Comparison of ENCODE assay signal across 25 cellular contexts in the genomic region with DNA sequence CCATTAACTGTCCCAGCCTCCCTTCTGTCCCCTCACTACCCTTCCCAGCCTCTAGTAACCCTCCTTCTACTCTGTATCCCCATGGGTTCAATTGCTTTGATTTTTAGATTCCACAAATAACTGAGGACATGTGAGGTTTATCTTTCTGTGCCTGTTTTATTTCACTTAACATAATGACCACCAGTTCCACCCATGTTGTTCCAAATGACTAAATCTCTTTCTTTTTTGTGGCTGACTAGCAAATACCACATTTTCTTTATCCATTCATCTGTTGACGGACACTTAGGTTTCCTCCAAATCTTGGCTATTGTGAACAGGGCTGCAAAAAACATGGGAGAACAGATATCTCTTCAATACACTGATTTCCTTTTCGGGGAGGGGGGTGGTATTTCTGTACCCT.
DNase-seq lines count a peak whose midpoint lies in the region; FAIRE-seq and TF ChIP-seq lines count a peak whose summit lies in the region.
"Had no signal": no experiment of that assay in that cellular context is flagged by ENCODE, and none has a peak within 500 bp of the region (broad histone marks: within the 10 kb centered on the region; RNA-seq: fewer than 3 reads in every experiment).

No MANE protein-coding gene starts in this region.

- H2BK15ac ChIP-seq in mesendoderm (replicated peaks; ENCODE audit: low read depth), result no peak overlapping the region

- H3K27me3 ChIP-seq in astrocyte (ENCODE audit: insufficient read depth, low read length), result no peaks in the 10 kb centered on the region
- no peaks in the 10 kb centered on the region for H3K27me3 ChIP-seq in breast epithelium
- no peaks in the 10 kb centered on the region for H3K27me3 ChIP-seq in mesendoderm (ENCODE audit: insufficient read depth, low read length, poor library complexity)
- H3K27me3 ChIP-seq: BE2C; BLaER1 treated with 17β-estradiol and CSF1 and Interleukin-3, amounts not matched to agents 10 nM and 100 nM had no signal

- H3K23ac ChIP-seq in mesendoderm (ENCODE audit: low read length), result no peak overlapping the region

- H3K27ac ChIP-seq in astrocyte (ENCODE audit: low read depth, low read length), result no peak overlapping the region
- H3K27ac ChIP-seq in breast epithelium, result no peak overlapping the region
- no peak overlapping the region for H3K27ac ChIP-seq in mesendoderm (ENCODE audit: low read depth, low read length)
- H3K27ac ChIP-seq: BLaER1 treated with 17β-estradiol and CSF1 and Interleukin-3, amounts not matched to agents 10 nM and 100 nM; C4-2B had no signal

- H3K36me3 ChIP-seq in astrocyte (ENCODE audit: insufficient read depth, low read length) (no peaks in the 10 kb centered on the region), breast epithelium (no peaks in the 10 kb centered on the region), mesendoderm (ENCODE audit: control insufficient read depth, insufficient read depth, low read length) (no peaks in the 10 kb centered on the region)
- H3K36me3 ChIP-seq: BE2C; BLaER1 treated with 17β-estradiol and CSF1 and Interleukin-3, amounts not matched to agents 10 nM and 100 nM had no signal

- no peak overlapping the region for H2AK5ac ChIP-seq in mesendoderm (ENCODE audit: low read length)

- H3K36me3 Mint-ChIP-seq in astrocyte (ENCODE audit: low read depth, unreplicated experiment), result no peaks in the 10 kb centered on the region
- H3K36me3 Mint-ChIP-seq: CD8-positive, alpha-beta T cell had no signal

- no peak overlapping the region for H3K56ac ChIP-seq in mesendoderm (ENCODE audit: low read length)

- H3K4me2 ChIP-seq in astrocyte (ENCODE audit: low read length) (no peak overlapping the region), mesendoderm (ENCODE audit: low read length) (no peak overlapping the region)

- peaks cover 3% of the 10 kb centered on the region for H4K20me1 ChIP-seq in astrocyte (ENCODE audit: insufficient read depth, low read length)
- H4K20me1 ChIP-seq: BLaER1 treated with 17β-estradiol and CSF1 and Interleukin-3, amounts not matched to agents 10 nM and 100 nM had no signal

- H4K8ac ChIP-seq in mesendoderm (ENCODE audit: low read depth, low read length), result no peak overlapping the region

- DNase-seq in astrocyte (ENCODE audit: low read depth) (peak; percentile 20), astrocyte of the hippocampus (ENCODE audit: low read depth, low spot score) (peak; percentile 56), foreskin melanocyte (peak; percentile 50), renal cortical epithelial cell (ENCODE audit: low read depth) (peak; percentile 72), SW 1271 (lab: John Stamatoyannopoulos, UW) (no peak), breast epithelium (ENCODE audit: low spot score in 2 of 2) (no peak), NCI-H1417 treated with DMSO at 0.1 percent for 48 hours (lab: John Stamatoyannopoulos, UW) (no peak), mesendoderm (no peak)
- DNase-seq: 8988T; ACHN; BE2C; CD4-positive, alpha-beta T cell; CD8-positive, alpha-beta T cell; DMS 273 treated with DMSO at 0.1 percent for 48 hours; DMS153; DMS53; DMS79; DND-41; EL; GDM1 had no signal

- H3K9me3 ChIP-seq in astrocyte (ENCODE audit: insufficient read depth, low read depth, low read length) (no peaks in the 10 kb centered on the region), breast epithelium (no peaks in the 10 kb centered on the region)
- H3K9me3 ChIP-seq: BE2C; BLaER1 treated with 17β-estradiol and CSF1 and Interleukin-3, amounts not matched to agents 10 nM and 100 nM had no signal

- intact Hi-C loops in breast epithelium (cut with DNase I; ENCODE audit: low total_unique reads), result no loop called here

- H2BK5ac ChIP-seq in mesendoderm (ENCODE audit: low read length), result no peak overlapping the region

- H3K4me1 ChIP-seq in astrocyte (ENCODE audit: insufficient read depth, low read length), result no peaks in the 10 kb centered on the region
- no peaks in the 10 kb centered on the region for H3K4me1 ChIP-seq in breast epithelium
- no peaks in the 10 kb centered on the region for H3K4me1 ChIP-seq in mesendoderm (ENCODE audit: control insufficient read depth, low read depth, low read length)
- H3K4me1 ChIP-seq: BE2C had no signal

- H3K79me1 ChIP-seq in mesendoderm (ENCODE audit: low read length), result no peaks in the 10 kb centered on the region

- TF ChIP-seq POLR2A in breast epithelium (IDR thresholded peaks at IDR 0.05), result no peak

- H2BK120ac ChIP-seq in mesendoderm (ENCODE audit: low read depth, low read length), result no peak overlapping the region

- no peaks in the 10 kb centered on the region for H3K79me2 ChIP-seq in astrocyte (ENCODE audit: insufficient read depth, low read length)
- peaks cover 3% of the 10 kb centered on the region for H3K79me2 ChIP-seq in mesendoderm (ENCODE audit: control insufficient read depth, insufficient read depth, low read length)

- H3K18ac ChIP-seq in mesendoderm (ENCODE audit: low read length), result no peak overlapping the region

- no peaks in the 10 kb centered on the region for H3K27me3 Mint-ChIP-seq in astrocyte (ENCODE audit: low read depth, unreplicated experiment)
- H3K27me3 Mint-ChIP-seq: CD4-positive, alpha-beta T cell had no signal

- TF ChIP-seq CTCF in astrocyte (IDR thresholded peaks at IDR 0.05; ENCODE audit: insufficient read depth, low read depth, low read length) (no peak), breast epithelium (IDR thresholded peaks at IDR 0.05) (no peak)

- no peak overlapping the region for H3K27ac Mint-ChIP-seq in astrocyte (ENCODE audit: unreplicated experiment)
- H3K27ac Mint-ChIP-seq: CD4-positive, alpha-beta T cell; CD8-positive, alpha-beta T cell had no signal

- no peak overlapping the region for H3K4me3 ChIP-seq in astrocyte (ENCODE audit: insufficient read depth, low read depth, low read length)
- no peak overlapping the region for H3K4me3 ChIP-seq in breast epithelium
- no peak overlapping the region for H3K4me3 ChIP-seq in mesendoderm (ENCODE audit: low read length)
- H3K4me3 ChIP-seq: BLaER1 treated with 17β-estradiol and CSF1 and Interleukin-3, amounts not matched to agents 10 nM and 100 nM; GM12878 had no signal

- H4K5ac ChIP-seq in mesendoderm (ENCODE audit: low read length), result no peak overlapping the region

- H3K9me3 Mint-ChIP-seq in astrocyte (ENCODE audit: unreplicated experiment), result no peaks in the 10 kb centered on the region

- H2AFZ ChIP-seq in astrocyte (ENCODE audit: low read depth, low read length), result no peak overlapping the region

- H3K4ac ChIP-seq in mesendoderm (ENCODE audit: low read depth, low read length), result no peak overlapping the region

- H3K4me3 Mint-ChIP-seq in astrocyte (ENCODE audit: unreplicated experiment), result no peak overlapping the region
- H3K4me3 Mint-ChIP-seq: CD4-positive, alpha-beta T cell; CD8-positive, alpha-beta T cell had no signal

- H3K9ac ChIP-seq in astrocyte (ENCODE audit: low read length) (no peak overlapping the region), mesendoderm (ENCODE audit: low read length) (no peak overlapping the region)
- H3K9ac ChIP-seq: BLaER1 treated with 17β-estradiol and CSF1 and Interleukin-3, amounts not matched to agents 10 nM and 100 nM had no signal

- peaks cover 5% of the 10 kb centered on the region for H3K4me1 Mint-ChIP-seq in astrocyte (ENCODE audit: low read depth, unreplicated experiment)

- no CpG with 5 or more reads among the region's 2 CpGs for WGBS in mesendoderm (ENCODE audit: extremely low coverage, insufficient coverage, low lambda C conversion rate)

- FAIRE-seq in astrocyte (lab: Jason Lieb, UNC), result no peak
- FAIRE-seq: A204.1, GM12878, GM19239 had no signal

Comparison
In these comparisons a context has a peak if more than half of its experiments do, and no peak if none do; other contexts are left out.
1. DNase-seq: peak in astrocyte (single experiment), astrocyte of the hippocampus (single experiment), foreskin melanocyte (single experiment) and renal cortical epithelial cell (single experiment); none in SW 1271 (0 of 2), breast epithelium (0 of 2), NCI-H1417 treated with DMSO at 0.1 percent for 48 hours (single experiment) and mesendoderm (single experiment).